In the genomic region with DNA sequence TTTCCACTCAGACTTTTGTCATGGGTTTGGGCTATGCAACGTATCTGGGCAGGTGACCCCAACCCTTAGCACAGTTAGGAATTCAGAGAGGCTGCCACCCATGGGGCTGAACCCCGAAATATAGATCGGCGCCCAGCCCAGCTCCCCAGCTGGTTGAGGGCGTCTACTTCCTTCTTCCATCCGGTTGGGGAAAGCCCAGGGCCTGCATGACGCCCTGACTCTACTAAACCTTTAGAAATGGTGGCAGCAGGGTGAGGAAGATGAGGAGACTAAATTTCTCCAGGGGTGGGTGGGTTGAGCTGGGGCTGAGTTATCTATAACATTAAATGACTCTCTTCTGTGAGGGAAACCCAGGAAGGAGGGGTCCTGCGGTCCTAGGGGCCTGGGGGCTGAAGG, we compare ENCODE assay signal across 1 cellular context.
TF ChIP-seq lines count a peak whose summit lies in the region.

No MANE protein-coding gene starts in this region.

TF ChIP-seq in IMR-90, 13 proteins besides CTCF, POLR2A, EP300 and RAD21 (continued from another document):
- TF ChIP-seq RFX5 (IDR thresholded peaks at IDR 0.05; ENCODE audit: low read depth, low read length) (no peak), SMC3 (IDR thresholded peaks at IDR 0.05; ENCODE audit: low read depth, low read length) (no peak), CHD1 (IDR thresholded peaks at IDR 0.05; ENCODE audit: low read depth, low read length) (no peak), NFE2L2 (IDR thresholded peaks at IDR 0.05; ENCODE audit: low read depth, low read length) (no peak), RCOR1 (IDR thresholded peaks at IDR 0.05; ENCODE audit: insufficient replicate concordance, low read length) (no peak), MAFK (IDR thresholded peaks at IDR 0.05; ENCODE audit: low read depth, low read length) (no peak)
- TF ChIP-seq, protein P1, sequence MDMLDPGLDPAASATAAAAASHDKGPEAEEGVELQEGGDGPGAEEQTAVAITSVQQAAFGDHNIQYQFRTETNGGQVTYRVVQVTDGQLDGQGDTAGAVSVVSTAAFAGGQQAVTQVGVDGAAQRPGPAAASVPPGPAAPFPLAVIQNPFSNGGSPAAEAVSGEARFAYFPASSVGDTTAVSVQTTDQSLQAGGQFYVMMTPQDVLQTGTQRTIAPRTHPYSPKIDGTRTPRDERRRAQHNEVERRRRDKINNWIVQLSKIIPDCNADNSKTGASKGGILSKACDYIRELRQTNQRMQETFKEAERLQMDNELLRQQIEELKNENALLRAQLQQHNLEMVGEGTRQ (IDR thresholded peaks at IDR 0.05; ENCODE audit: low read depth, low read length): no peak
